In the genomic region with DNA sequence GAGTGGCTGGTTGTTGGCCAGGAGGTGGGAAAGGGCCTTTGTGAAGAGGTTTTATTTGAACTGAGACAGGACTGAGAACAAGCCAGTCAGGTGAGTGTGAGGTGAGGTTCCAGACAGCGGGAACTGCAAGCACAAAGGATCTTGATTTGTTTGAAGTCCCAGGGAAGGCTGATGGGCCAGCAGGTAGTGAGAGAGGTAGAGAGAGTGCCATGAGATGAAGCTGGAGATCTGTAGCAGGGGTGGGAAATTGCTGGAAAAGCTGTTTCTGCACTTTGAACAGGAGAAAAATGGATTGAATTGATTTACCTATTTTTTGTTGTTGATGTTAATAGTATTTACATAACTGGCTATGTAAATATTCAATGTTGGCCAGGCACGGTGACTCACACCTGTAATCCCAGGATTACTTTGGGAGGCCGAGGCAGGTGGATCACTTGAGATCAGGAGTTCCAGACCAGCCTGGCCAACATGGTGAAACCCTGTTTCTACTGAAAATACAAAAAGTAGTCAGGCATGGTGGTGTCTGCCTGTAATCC, we compare ENCODE assay signal across 1 cellular context.
A peak's percentile ranks its signal among the peaks of the same experiment; 100 is the strongest.
TF ChIP-seq lines count a peak whose summit lies in the region.

No MANE protein-coding gene starts in this region.

TF ChIP-seq in HepG2, 621 proteins besides CTCF, POLR2A, EP300 and RAD21 (continued from another document and continues in another):
- TF ChIP-seq, protein P1, sequence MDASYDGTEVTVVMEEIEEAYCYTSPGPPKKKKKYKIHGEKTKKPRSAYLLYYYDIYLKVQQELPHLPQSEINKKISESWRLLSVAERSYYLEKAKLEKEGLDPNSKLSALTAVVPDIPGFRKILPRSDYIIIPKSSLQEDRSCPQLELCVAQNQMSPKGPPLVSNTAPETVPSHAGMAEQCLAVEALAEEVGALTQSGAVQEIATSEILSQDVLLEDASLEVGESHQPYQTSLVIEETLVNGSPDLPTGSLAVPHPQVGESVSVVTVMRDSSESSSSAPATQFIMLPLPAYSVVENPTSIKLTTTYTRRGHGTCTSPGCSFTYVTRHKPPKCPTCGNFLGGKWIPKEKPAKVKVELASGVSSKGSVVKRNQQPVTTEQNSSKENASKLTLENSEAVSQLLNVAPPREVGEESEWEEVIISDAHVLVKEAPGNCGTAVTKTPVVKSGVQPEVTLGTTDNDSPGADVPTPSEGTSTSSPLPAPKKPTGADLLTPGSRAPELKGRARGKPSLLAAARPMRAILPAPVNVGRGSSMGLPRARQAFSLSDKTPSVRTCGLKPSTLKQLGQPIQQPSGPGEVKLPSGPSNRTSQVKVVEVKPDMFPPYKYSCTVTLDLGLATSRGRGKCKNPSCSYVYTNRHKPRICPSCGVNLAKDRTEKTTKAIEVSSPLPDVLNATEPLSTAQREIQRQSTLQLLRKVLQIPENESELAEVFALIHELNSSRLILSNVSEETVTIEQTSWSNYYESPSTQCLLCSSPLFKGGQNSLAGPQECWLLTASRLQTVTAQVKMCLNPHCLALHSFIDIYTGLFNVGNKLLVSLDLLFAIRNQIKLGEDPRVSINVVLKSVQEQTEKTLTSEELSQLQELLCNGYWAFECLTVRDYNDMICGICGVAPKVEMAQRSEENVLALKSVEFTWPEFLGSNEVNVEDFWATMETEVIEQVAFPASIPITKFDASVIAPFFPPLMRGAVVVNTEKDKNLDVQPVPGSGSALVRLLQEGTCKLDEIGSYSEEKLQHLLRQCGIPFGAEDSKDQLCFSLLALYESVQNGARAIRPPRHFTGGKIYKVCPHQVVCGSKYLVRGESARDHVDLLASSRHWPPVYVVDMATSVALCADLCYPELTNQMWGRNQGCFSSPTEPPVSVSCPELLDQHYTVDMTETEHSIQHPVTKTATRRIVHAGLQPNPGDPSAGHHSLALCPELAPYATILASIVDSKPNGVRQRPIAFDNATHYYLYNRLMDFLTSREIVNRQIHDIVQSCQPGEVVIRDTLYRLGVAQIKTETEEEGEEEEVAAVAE (CRISPR knock-in tag; IDR thresholded peaks at IDR 0.05; ENCODE audit: borderline replicate concordance) = no peak
- TF ChIP-seq, protein P2, sequence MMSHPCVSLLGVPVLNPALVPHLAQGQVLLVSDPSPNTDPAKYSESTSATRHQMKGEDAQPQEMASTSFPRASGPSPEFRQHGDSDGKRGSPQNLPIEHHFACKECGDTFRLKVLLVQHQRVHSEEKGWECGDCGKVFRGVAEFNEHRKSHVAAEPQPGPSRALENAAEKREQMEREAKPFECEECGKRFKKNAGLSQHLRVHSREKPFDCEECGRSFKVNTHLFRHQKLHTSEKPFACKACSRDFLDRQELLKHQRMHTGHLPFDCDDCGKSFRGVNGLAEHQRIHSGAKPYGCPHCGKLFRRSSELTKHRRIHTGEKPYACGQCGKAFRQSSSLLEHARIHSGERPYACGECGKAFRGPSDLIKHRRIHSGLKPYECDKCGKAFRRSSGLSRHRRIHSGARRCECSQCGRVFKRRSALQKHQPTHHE (CRISPR knock-in tag; IDR thresholded peaks at IDR 0.05; ENCODE audit: borderline replicate concordance) = no peak
- TF ChIP-seq KAT8 (CRISPR knock-in tag; IDR thresholded peaks at IDR 0.05) = peak; percentile 38; the same call in 1 of the 2 replicates
- TF ChIP-seq AGO2 (optimal IDR thresholded peaks at IDR 0.05; ENCODE audit: low read depth, low read length) = no peak
- TF ChIP-seq KDM4B (CRISPR knock-in tag; IDR thresholded peaks at IDR 0.05) = no peak
- no peak for TF ChIP-seq SETDB1 (CRISPR knock-in tag; IDR thresholded peaks at IDR 0.05; ENCODE audit: borderline replicate concordance)
- TF ChIP-seq, protein P3, sequence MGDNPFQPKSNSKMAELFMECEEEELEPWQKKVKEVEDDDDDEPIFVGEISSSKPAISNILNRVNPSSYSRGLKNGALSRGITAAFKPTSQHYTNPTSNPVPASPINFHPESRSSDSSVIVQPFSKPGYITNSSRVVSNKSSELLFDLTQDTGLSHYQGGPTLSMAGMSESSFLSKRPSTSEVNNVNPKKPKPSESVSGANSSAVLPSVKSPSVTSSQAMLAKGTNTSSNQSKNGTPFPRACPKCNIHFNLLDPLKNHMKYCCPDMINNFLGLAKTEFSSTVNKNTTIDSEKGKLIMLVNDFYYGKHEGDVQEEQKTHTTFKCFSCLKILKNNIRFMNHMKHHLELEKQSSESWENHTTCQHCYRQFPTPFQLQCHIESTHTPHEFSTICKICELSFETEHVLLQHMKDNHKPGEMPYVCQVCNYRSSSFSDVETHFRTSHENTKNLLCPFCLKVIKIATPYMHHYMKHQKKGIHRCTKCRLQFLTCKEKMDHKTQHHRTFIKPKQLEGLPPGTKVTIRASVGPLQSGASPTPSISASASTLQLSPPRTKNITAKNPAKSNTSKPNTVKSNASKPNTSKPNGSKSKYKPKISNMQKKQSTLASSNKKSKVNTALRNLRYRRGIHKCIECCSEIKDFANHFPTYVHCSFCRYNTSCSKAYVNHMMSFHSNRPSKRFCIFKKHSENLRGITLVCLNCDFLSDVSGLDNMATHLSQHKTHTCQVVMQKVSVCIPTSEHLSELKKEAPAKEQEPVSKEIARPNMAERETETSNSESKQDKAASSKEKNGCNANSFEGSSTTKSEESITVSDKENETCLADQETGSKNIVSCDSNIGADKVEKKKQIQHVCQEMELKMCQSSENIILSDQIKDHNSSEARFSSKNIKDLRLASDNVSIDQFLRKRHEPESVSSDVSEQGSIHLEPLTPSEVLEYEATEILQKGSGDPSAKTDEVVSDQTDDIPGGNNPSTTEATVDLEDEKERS (CRISPR knock-in tag; IDR thresholded peaks at IDR 0.05) = peak; percentile 90
- TF ChIP-seq, protein P4, sequence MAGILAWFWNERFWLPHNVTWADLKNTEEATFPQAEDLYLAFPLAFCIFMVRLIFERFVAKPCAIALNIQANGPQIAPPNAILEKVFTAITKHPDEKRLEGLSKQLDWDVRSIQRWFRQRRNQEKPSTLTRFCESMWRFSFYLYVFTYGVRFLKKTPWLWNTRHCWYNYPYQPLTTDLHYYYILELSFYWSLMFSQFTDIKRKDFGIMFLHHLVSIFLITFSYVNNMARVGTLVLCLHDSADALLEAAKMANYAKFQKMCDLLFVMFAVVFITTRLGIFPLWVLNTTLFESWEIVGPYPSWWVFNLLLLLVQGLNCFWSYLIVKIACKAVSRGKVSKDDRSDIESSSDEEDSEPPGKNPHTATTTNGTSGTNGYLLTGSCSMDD (CRISPR knock-in tag; IDR thresholded peaks at IDR 0.05) = no peak
- TF ChIP-seq ZNF7 (CRISPR knock-in tag; IDR thresholded peaks at IDR 0.05) = no peak
- TF ChIP-seq ZNF569 (CRISPR knock-in tag; IDR thresholded peaks at IDR 0.05; ENCODE audit: borderline replicate concordance) = no peak
- TF ChIP-seq, protein P5, sequence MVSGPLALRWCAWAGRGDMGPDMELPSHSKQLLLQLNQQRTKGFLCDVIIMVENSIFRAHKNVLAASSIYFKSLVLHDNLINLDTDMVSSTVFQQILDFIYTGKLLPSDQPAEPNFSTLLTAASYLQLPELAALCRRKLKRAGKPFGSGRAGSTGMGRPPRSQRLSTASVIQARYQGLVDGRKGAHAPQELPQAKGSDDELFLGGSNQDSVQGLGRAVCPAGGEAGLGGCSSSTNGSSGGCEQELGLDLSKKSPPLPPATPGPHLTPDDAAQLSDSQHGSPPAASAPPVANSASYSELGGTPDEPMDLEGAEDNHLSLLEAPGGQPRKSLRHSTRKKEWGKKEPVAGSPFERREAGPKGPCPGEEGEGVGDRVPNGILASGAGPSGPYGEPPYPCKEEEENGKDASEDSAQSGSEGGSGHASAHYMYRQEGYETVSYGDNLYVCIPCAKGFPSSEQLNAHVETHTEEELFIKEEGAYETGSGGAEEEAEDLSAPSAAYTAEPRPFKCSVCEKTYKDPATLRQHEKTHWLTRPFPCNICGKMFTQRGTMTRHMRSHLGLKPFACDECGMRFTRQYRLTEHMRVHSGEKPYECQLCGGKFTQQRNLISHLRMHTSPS (CRISPR knock-in tag; IDR thresholded peaks at IDR 0.05; ENCODE audit: low read depth) = no peak
- no peak for TF ChIP-seq ZNF564 (CRISPR knock-in tag; IDR thresholded peaks at IDR 0.05)
- TF ChIP-seq ZBTB7A (CRISPR knock-in tag; IDR thresholded peaks at IDR 0.05) = no peak
- TF ChIP-seq RFXAP (CRISPR knock-in tag; IDR thresholded peaks at IDR 0.05; ENCODE audit: borderline replicate concordance) = no peak
- TF ChIP-seq, protein P6, sequence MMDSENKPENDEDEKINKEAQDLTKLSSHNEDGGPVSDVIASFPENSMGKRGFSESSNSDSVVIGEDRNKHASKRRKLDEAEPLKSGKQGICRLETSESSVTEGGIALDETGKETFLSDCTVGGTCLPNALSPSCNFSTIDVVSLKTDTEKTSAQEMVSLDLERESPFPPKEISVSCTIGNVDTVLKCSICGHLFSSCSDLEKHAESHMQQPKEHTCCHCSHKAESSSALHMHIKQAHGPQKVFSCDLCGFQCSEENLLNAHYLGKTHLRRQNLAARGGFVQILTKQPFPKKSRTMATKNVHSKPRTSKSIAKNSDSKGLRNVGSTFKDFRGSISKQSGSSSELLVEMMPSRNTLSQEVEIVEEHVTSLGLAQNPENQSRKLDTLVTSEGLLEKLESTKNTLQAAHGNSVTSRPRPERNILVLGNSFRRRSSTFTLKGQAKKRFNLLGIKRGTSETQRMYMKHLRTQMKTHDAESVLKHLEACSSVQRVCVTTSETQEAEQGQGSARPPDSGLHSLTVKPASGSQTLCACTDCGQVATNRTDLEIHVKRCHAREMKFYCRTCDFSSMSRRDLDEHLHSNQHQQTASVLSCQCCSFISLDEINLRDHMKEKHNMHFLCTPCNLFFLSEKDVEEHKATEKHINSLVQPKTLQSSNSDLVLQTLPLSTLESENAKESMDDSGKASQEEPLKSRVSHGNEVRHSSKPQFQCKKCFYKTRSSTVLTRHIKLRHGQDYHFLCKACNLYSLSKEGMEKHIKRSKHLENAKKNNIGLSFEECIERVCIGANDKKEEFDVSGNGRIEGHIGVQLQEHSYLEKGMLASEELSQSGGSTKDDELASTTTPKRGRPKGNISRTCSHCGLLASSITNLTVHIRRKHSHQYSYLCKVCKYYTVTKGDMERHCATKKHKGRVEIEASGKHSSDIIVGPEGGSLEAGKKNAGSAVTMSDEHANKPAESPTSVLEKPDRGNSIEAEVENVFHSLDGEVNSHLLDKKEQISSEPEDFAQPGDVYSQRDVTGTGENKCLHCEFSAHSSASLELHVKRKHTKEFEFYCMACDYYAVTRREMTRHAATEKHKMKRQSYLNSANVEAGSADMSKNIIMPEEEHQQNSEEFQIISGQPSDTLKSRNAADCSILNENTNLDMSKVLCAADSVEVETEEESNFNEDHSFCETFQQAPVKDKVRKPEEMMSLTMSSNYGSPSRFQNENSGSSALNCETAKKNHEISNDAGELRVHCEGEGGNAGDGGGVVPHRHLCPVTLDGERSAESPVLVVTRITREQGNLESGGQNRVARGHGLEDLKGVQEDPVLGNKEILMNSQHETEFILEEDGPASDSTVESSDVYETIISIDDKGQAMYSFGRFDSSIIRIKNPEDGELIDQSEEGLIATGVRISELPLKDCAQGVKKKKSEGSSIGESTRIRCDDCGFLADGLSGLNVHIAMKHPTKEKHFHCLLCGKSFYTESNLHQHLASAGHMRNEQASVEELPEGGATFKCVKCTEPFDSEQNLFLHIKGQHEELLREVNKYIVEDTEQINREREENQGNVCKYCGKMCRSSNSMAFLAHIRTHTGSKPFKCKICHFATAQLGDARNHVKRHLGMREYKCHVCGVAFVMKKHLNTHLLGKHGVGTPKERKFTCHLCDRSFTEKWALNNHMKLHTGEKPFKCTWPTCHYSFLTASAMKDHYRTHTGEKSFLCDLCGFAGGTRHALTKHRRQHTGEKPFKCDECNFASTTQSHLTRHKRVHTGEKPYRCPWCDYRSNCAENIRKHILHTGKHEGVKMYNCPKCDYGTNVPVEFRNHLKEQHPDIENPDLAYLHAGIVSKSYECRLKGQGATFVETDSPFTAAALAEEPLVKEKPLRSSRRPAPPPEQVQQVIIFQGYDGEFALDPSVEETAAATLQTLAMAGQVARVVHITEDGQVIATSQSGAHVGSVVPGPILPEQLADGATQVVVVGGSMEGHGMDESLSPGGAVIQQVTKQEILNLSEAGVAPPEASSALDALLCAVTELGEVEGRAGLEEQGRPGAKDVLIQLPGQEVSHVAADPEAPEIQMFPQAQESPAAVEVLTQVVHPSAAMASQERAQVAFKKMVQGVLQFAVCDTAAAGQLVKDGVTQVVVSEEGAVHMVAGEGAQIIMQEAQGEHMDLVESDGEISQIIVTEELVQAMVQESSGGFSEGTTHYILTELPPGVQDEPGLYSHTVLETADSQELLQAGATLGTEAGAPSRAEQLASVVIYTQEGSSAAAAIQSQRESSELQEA (CRISPR knock-in tag; IDR thresholded peaks at IDR 0.05; ENCODE audit: not compliant biosample characterization) = no peak
- TF ChIP-seq HES4 (CRISPR knock-in tag; IDR thresholded peaks at IDR 0.05; ENCODE audit: borderline replicate concordance) = peak; percentile 49; the same call in 1 of the 2 replicates
- no peak for TF ChIP-seq RFXANK (CRISPR knock-in tag; IDR thresholded peaks at IDR 0.05)
- no peak for TF ChIP-seq SIN3B (IDR thresholded peaks at IDR 0.05; ENCODE audit: low read length)
- TF ChIP-seq ATAD3A (CRISPR knock-in tag; IDR thresholded peaks at IDR 0.05) = no peak
- TF ChIP-seq, protein P7, sequence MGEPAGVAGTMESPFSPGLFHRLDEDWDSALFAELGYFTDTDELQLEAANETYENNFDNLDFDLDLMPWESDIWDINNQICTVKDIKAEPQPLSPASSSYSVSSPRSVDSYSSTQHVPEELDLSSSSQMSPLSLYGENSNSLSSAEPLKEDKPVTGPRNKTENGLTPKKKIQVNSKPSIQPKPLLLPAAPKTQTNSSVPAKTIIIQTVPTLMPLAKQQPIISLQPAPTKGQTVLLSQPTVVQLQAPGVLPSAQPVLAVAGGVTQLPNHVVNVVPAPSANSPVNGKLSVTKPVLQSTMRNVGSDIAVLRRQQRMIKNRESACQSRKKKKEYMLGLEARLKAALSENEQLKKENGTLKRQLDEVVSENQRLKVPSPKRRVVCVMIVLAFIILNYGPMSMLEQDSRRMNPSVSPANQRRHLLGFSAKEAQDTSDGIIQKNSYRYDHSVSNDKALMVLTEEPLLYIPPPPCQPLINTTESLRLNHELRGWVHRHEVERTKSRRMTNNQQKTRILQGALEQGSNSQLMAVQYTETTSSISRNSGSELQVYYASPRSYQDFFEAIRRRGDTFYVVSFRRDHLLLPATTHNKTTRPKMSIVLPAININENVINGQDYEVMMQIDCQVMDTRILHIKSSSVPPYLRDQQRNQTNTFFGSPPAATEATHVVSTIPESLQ (CRISPR knock-in tag; conservative IDR thresholded peaks at IDR 0.05) = no peak
- no peak for TF ChIP-seq HOXA7 (CRISPR knock-in tag; IDR thresholded peaks at IDR 0.05)
- peak; percentile 57; the same call in 1 of the 2 replicates for TF ChIP-seq ZSCAN29 (CRISPR knock-in tag; conservative IDR thresholded peaks at IDR 0.05)
- TF ChIP-seq FOXM1 (CRISPR knock-in tag; IDR thresholded peaks at IDR 0.05) = no peak
- TF ChIP-seq ZNF431 (CRISPR knock-in tag; IDR thresholded peaks at IDR 0.05; ENCODE audit: borderline replicate concordance, low read depth) = 0 out of 2 replicates have a peak, but pooled peaks have one; percentile 20
- TF ChIP-seq ZNF614 (CRISPR knock-in tag; IDR thresholded peaks at IDR 0.05; ENCODE audit: borderline replicate concordance) = 0 out of 2 replicates have a peak, but pooled peaks have one; percentile 41
- 0 out of 2 replicates have a peak, but pooled peaks have one; percentile 59 for TF ChIP-seq ZNF510 (CRISPR knock-in tag; IDR thresholded peaks at IDR 0.05; ENCODE audit: low read depth)
- no peak for TF ChIP-seq ZNF350 (CRISPR knock-in tag; IDR thresholded peaks at IDR 0.05; ENCODE audit: borderline replicate concordance, low read depth)
